Comparison of ENCODE assay signal across 11 cellular contexts in genomic region chr5:127958421-127959011, GRCh38.
DNase-seq lines count a peak whose midpoint lies in the region; ATAC-seq and TF ChIP-seq lines count a peak whose summit lies in the region.
"Had no signal": no experiment of that assay in that cellular context is flagged by ENCODE, and none has a peak within 500 bp of the region (broad histone marks: within the 10 kb centered on the region; RNA-seq: fewer than 3 reads in every experiment).

No MANE protein-coding gene starts in this region.

- H3K27ac ChIP-seq in esophagus muscularis mucosa (replicated peaks in 1 of 4) (peak overlapping the region; percentile 10 to 39 (median 30)), stomach (peak overlapping the region; percentile 47 to 88 (median 81))

- H3K4me3 Mint-ChIP-seq in natural killer cell treated with Interleukin-12 subunit alpha and Interleukin-12 subunit beta and Interleukin-15 and Interleukin-18, amount 100 ng/mL, for 72 hours = no peak overlapping the region
- H3K4me3 Mint-ChIP-seq: activated B cell treated with CpG ODN at 0.5 μM for 24 hours had no signal

- DNase-seq in NCI-H510A treated with DMSO at 0.1 percent for 48 hours (lab: John Stamatoyannopoulos, UW) = peak; percentile 46
- DNase-seq in NCI-H510A (lab: John Stamatoyannopoulos, UW) = no peak
- DNase-seq in NCI-H460 (ENCODE audit: extremely low read depth, low read depth) = peak; percentile 32
- peak; percentile 19 for DNase-seq in esophagus muscularis mucosa (ENCODE audit: extremely low spot score)
- no peak for DNase-seq in stomach
- DNase-seq in natural killer cell treated with Interleukin-12 subunit alpha and Interleukin-12 subunit beta and Interleukin-15 and Interleukin-18, amount 100 ng/mL, for 72 hours (ENCODE audit: low spot score) = no peak
- DNase-seq in NCI-H2227 (lab: John Stamatoyannopoulos, UW; ENCODE audit: unreplicated experiment) = no peak
- DNase-seq: activated B cell treated with CpG ODN at 0.5 μM for 24 hours, H7 had no signal

- no peak for TF ChIP-seq EP300 in esophagus muscularis mucosa (IDR thresholded peaks at IDR 0.05)
- TF ChIP-seq EP300 in stomach (IDR thresholded peaks at IDR 0.05) = no peak

- H3K4me3 ChIP-seq in esophagus muscularis mucosa (no peak overlapping the region), stomach (no peak overlapping the region)

- ATAC-seq in natural killer cell treated with Interleukin-12 subunit alpha and Interleukin-12 subunit beta and Interleukin-15 and Interleukin-18, amount 100 ng/mL, for 72 hours = no peak
- no peak for ATAC-seq in GM21367 (IDR thresholded peaks at IDR 0.05; ENCODE audit: unreplicated experiment)
- ATAC-seq: Right ventricle myocardium inferior had no signal

- no peaks in the 10 kb centered on the region for H3K9me3 Mint-ChIP-seq in natural killer cell treated with Interleukin-12 subunit alpha and Interleukin-12 subunit beta and Interleukin-15 and Interleukin-18, amount 100 ng/mL, for 72 hours

- no peaks in the 10 kb centered on the region for H3K9me3 ChIP-seq in esophagus muscularis mucosa
- no peaks in the 10 kb centered on the region for H3K9me3 ChIP-seq in stomach

- H3K36me3 ChIP-seq in esophagus muscularis mucosa = no peaks in the 10 kb centered on the region
- H3K36me3 ChIP-seq in stomach = no peaks in the 10 kb centered on the region

- H3K27me3 ChIP-seq in esophagus muscularis mucosa (no peaks in the 10 kb centered on the region), stomach (no peaks in the 10 kb centered on the region)

- TF ChIP-seq CTCF in esophagus muscularis mucosa (IDR thresholded peaks at IDR 0.05) = no peak
- no peak for TF ChIP-seq CTCF in stomach (IDR thresholded peaks at IDR 0.05)

- no peaks in the 10 kb centered on the region for H3K27me3 Mint-ChIP-seq in natural killer cell treated with Interleukin-12 subunit alpha and Interleukin-12 subunit beta and Interleukin-15 and Interleukin-18, amount 100 ng/mL, for 72 hours
- H3K27me3 Mint-ChIP-seq: activated B cell treated with CpG ODN at 0.5 μM for 24 hours had no signal

- 76% methylated on average over 5 of the region's 5 CpGs for WGBS in esophagus muscularis mucosa
- 23 to 56% (median 29%) methylated on average over 5 of the region's 5 CpGs for WGBS in stomach, 5 donors

- H3K27ac Mint-ChIP-seq in natural killer cell treated with Interleukin-12 subunit alpha and Interleukin-12 subunit beta and Interleukin-15 and Interleukin-18, amount 100 ng/mL, for 72 hours = no peak overlapping the region
- H3K27ac Mint-ChIP-seq: activated B cell treated with CpG ODN at 0.5 μM for 24 hours had no signal

- TF ChIP-seq POLR2A in esophagus muscularis mucosa (IDR thresholded peaks at IDR 0.05; ENCODE audit: low read depth) = no peak
- TF ChIP-seq POLR2A in stomach (IDR thresholded peaks at IDR 0.05) = no peak

- peaks cover 0 to 5% of the 10 kb centered on the region in 2 donors for H3K4me1 Mint-ChIP-seq in natural killer cell treated with Interleukin-12 subunit alpha and Interleukin-12 subunit beta and Interleukin-15 and Interleukin-18, amount 100 ng/mL, for 72 hours (ENCODE audit: low read depth in 2 of 2)

- no peaks in the 10 kb centered on the region for H3K36me3 Mint-ChIP-seq in natural killer cell treated with Interleukin-12 subunit alpha and Interleukin-12 subunit beta and Interleukin-15 and Interleukin-18, amount 100 ng/mL, for 72 hours

- intact Hi-C loops in esophagus muscularis mucosa (cut with DNase I) (no loop called here), stomach (cut with DNase I; ENCODE audit: low total_unique reads) (no loop called here)

- peaks cover 41 to 52% (median 51%) of the 10 kb centered on the region in 4 donors for H3K4me1 ChIP-seq in esophagus muscularis mucosa
- peaks cover 25 to 53% (median 45%) of the 10 kb centered on the region in 4 donors for H3K4me1 ChIP-seq in stomach

Comparison
In these comparisons a context has a peak if more than half of its experiments do, and no peak if none do; other contexts are left out.
1. DNase-seq: peak in NCI-H510A treated with DMSO at 0.1 percent for 48 hours (single experiment), NCI-H460 (single experiment) and esophagus muscularis mucosa (single experiment); none in NCI-H510A (single experiment), stomach (single experiment), natural killer cell treated with Interleukin-12 subunit alpha and Interleukin-12 subunit beta and Interleukin-15 and Interleukin-18, amount 100 ng/mL, for 72 hours (single experiment) and NCI-H2227 (single experiment).